1 cellular context compared by ENCODE assay signal in genomic region chr6:31952140-31952805, GRCh38.
TF ChIP-seq lines count a peak whose summit lies in the region.

No MANE protein-coding gene starts in this region.

TF ChIP-seq in HepG2, 621 proteins besides CTCF, POLR2A, EP300 and RAD21 (continued from another document and continues in another):
- TF ChIP-seq SOX5 (CRISPR knock-in tag; IDR thresholded peaks at IDR 0.05; ENCODE audit: borderline replicate concordance) = no peak
- TF ChIP-seq MXI1 (IDR thresholded peaks at IDR 0.05; ENCODE audit: borderline replicate concordance, low read depth, low read length) = no peak; the same call in 2 of the 3 replicates
- no peak for TF ChIP-seq ZNF879 (CRISPR knock-in tag; IDR thresholded peaks at IDR 0.05)
- TF ChIP-seq PHF20 (CRISPR knock-in tag; IDR thresholded peaks at IDR 0.05) = no peak
- TF ChIP-seq, protein P1, sequence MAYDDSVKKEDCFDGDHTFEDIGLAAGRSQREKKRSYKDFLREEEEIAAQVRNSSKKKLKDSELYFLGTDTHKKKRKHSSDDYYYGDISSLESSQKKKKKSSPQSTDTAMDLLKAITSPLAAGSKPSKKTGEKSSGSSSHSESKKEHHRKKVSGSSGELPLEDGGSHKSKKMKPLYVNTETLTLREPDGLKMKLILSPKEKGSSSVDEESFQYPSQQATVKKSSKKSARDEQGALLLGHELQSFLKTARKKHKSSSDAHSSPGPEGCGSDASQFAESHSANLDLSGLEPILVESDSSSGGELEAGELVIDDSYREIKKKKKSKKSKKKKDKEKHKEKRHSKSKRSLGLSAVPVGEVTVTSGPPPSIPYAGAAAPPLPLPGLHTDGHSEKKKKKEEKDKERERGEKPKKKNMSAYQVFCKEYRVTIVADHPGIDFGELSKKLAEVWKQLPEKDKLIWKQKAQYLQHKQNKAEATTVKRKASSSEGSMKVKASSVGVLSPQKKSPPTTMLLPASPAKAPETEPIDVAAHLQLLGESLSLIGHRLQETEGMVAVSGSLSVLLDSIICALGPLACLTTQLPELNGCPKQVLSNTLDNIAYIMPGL (CRISPR knock-in tag; IDR thresholded peaks at IDR 0.05; ENCODE audit: borderline replicate concordance in 1 of 2, low read depth in 1 of 2) = peak in 1 of 2 experiments; percentile 49; a peak in 2 of 4 replicates
- 0 out of 2 replicates have a peak, but pooled peaks have one; percentile 23 for TF ChIP-seq SIX4 (CRISPR knock-in tag; IDR thresholded peaks at IDR 0.05)
- no peak for TF ChIP-seq PHF5A (CRISPR knock-in tag; IDR thresholded peaks at IDR 0.05; ENCODE audit: low read depth, unreplicated experiment)
- no peak for TF ChIP-seq GLMP (CRISPR knock-in tag; IDR thresholded peaks at IDR 0.05; ENCODE audit: borderline replicate concordance)
- TF ChIP-seq PAWR (CRISPR knock-in tag; IDR thresholded peaks at IDR 0.05; ENCODE audit: borderline replicate concordance) = no peak
- TF ChIP-seq ZNF7 (CRISPR knock-in tag; IDR thresholded peaks at IDR 0.05) = no peak
- no peak for TF ChIP-seq CENPX (CRISPR knock-in tag; IDR thresholded peaks at IDR 0.05)
- TF ChIP-seq, protein P2, sequence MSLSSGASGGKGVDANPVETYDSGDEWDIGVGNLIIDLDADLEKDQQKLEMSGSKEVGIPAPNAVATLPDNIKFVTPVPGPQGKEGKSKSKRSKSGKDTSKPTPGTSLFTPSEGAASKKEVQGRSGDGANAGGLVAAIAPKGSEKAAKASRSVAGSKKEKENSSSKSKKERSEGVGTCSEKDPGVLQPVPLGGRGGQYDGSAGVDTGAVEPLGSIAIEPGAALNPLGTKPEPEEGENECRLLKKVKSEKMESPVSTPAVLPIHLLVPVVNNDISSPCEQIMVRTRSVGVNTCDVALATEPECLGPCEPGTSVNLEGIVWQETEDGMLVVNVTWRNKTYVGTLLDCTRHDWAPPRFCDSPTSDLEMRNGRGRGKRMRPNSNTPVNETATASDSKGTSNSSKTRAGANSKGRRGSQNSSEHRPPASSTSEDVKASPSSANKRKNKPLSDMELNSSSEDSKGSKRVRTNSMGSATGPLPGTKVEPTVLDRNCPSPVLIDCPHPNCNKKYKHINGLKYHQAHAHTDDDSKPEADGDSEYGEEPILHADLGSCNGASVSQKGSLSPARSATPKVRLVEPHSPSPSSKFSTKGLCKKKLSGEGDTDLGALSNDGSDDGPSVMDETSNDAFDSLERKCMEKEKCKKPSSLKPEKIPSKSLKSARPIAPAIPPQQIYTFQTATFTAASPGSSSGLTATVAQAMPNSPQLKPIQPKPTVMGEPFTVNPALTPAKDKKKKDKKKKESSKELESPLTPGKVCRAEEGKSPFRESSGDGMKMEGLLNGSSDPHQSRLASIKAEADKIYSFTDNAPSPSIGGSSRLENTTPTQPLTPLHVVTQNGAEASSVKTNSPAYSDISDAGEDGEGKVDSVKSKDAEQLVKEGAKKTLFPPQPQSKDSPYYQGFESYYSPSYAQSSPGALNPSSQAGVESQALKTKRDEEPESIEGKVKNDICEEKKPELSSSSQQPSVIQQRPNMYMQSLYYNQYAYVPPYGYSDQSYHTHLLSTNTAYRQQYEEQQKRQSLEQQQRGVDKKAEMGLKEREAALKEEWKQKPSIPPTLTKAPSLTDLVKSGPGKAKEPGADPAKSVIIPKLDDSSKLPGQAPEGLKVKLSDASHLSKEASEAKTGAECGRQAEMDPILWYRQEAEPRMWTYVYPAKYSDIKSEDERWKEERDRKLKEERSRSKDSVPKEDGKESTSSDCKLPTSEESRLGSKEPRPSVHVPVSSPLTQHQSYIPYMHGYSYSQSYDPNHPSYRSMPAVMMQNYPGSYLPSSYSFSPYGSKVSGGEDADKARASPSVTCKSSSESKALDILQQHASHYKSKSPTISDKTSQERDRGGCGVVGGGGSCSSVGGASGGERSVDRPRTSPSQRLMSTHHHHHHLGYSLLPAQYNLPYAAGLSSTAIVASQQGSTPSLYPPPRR (CRISPR knock-in tag; IDR thresholded peaks at IDR 0.05; ENCODE audit: borderline replicate concordance) = no peak
- peak; percentile 40; the same call in 1 of the 2 replicates for TF ChIP-seq ZNF331 (CRISPR knock-in tag; IDR thresholded peaks at IDR 0.05)
- TF ChIP-seq NR2F6 (IDR thresholded peaks at IDR 0.05) = no peak
- 0 out of 2 replicates have a peak, but pooled peaks have one; percentile 11 for TF ChIP-seq NR2F6 (CRISPR knock-in tag; IDR thresholded peaks at IDR 0.05)
- no peak for TF ChIP-seq REXO4 (CRISPR knock-in tag; IDR thresholded peaks at IDR 0.05; ENCODE audit: borderline replicate concordance)
- no peak for TF ChIP-seq CAMTA2 (CRISPR knock-in tag; IDR thresholded peaks at IDR 0.05; ENCODE audit: borderline replicate concordance)
- no peak for TF ChIP-seq ZNF317 (CRISPR knock-in tag; IDR thresholded peaks at IDR 0.05)
- TF ChIP-seq CCAR2 (optimal IDR thresholded peaks at IDR 0.05; ENCODE audit: low read depth, low read length) = no peak
- TF ChIP-seq, protein P3, sequence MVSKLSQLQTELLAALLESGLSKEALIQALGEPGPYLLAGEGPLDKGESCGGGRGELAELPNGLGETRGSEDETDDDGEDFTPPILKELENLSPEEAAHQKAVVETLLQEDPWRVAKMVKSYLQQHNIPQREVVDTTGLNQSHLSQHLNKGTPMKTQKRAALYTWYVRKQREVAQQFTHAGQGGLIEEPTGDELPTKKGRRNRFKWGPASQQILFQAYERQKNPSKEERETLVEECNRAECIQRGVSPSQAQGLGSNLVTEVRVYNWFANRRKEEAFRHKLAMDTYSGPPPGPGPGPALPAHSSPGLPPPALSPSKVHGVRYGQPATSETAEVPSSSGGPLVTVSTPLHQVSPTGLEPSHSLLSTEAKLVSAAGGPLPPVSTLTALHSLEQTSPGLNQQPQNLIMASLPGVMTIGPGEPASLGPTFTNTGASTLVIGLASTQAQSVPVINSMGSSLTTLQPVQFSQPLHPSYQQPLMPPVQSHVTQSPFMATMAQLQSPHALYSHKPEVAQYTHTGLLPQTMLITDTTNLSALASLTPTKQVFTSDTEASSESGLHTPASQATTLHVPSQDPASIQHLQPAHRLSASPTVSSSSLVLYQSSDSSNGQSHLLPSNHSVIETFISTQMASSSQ (IDR thresholded peaks at IDR 0.05; ENCODE audit: low read depth) = no peak
- TF ChIP-seq, protein P3 (CRISPR knock-in tag; IDR thresholded peaks at IDR 0.05; ENCODE audit: borderline replicate concordance) = no peak
- no peak for TF ChIP-seq DPF2 (CRISPR knock-in tag; IDR thresholded peaks at IDR 0.05; ENCODE audit: borderline replicate concordance, low read depth)
- TF ChIP-seq MEF2D (CRISPR knock-in tag; IDR thresholded peaks at IDR 0.05) = no peak
- TF ChIP-seq SNRNP70 (IDR thresholded peaks at IDR 0.05; ENCODE audit: low read depth, low read length) = no peak
- TF ChIP-seq ZNF737 (CRISPR knock-in tag; IDR thresholded peaks at IDR 0.05; ENCODE audit: borderline replicate concordance) = no peak
- no peak for TF ChIP-seq TOE1 (CRISPR knock-in tag; IDR thresholded peaks at IDR 0.05)
- TF ChIP-seq ZNF121 (CRISPR knock-in tag; IDR thresholded peaks at IDR 0.05) = no peak
- TF ChIP-seq NFRKB (IDR thresholded peaks at IDR 0.05) = no peak
- no peak for TF ChIP-seq CENPBD1 (CRISPR knock-in tag; IDR thresholded peaks at IDR 0.05; ENCODE audit: borderline replicate concordance, low read depth)
- TF ChIP-seq HNF4G (IDR thresholded peaks at IDR 0.05; ENCODE audit: borderline replicate concordance, low read depth, low read length) = no peak
- TF ChIP-seq HNF4G (CRISPR knock-in tag; IDR thresholded peaks at IDR 0.05; ENCODE audit: borderline replicate concordance, low read depth) = no peak
- TF ChIP-seq, protein P4, sequence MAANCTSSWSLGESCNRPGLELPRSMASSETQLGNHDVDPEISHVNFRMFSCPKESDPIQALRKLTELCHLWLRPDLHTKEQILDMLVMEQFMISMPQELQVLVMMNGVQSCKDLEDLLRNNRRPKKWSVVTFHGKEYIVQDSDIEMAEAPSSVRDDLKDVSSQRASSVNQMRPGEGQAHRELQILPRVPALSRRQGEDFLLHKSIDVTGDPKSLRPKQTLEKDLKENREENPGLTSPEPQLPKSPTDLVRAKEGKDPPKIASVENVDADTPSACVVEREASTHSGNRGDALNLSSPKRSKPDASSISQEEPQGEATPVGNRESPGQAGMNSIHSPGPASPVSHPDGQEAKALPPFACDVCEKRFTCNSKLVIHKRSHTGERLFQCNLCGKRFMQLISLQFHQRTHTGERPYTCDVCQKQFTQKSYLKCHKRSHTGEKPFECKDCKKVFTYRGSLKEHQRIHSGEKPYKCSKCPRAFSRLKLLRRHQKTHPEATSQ (CRISPR knock-in tag; IDR thresholded peaks at IDR 0.05; ENCODE audit: borderline replicate concordance) = no peak
- TF ChIP-seq ZNF143 (CRISPR knock-in tag; IDR thresholded peaks at IDR 0.05) = no peak
- no peak for TF ChIP-seq FOXA3 (CRISPR knock-in tag; IDR thresholded peaks at IDR 0.05)
- no peak for TF ChIP-seq HNRNPK (IDR thresholded peaks at IDR 0.05; ENCODE audit: low read depth, low read length, poor library complexity, severe bottlenecking)
- 0 out of 2 replicates have a peak, but pooled peaks have one; percentile 57 for TF ChIP-seq TARDBP (CRISPR knock-in tag; IDR thresholded peaks at IDR 0.05)
- no peak for TF ChIP-seq ZSCAN20 (CRISPR knock-in tag; IDR thresholded peaks at IDR 0.05; ENCODE audit: borderline replicate concordance)
- TF ChIP-seq, protein P5, sequence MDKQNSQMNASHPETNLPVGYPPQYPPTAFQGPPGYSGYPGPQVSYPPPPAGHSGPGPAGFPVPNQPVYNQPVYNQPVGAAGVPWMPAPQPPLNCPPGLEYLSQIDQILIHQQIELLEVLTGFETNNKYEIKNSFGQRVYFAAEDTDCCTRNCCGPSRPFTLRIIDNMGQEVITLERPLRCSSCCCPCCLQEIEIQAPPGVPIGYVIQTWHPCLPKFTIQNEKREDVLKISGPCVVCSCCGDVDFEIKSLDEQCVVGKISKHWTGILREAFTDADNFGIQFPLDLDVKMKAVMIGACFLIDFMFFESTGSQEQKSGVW (CRISPR knock-in tag; IDR thresholded peaks at IDR 0.05; ENCODE audit: borderline replicate concordance) = no peak
- TF ChIP-seq CHD2 (IDR thresholded peaks at IDR 0.05; ENCODE audit: low read depth, low read length) = no peak
- TF ChIP-seq ISL2 (CRISPR knock-in tag; IDR thresholded peaks at IDR 0.05) = peak; percentile 37; the same call in 1 of the 2 replicates
- no peak for TF ChIP-seq ZNF230 (CRISPR knock-in tag; IDR thresholded peaks at IDR 0.05)
- no peak for TF ChIP-seq GATA4 (IDR thresholded peaks at IDR 0.05; ENCODE audit: borderline replicate concordance, low read depth)
- TF ChIP-seq, protein P6, sequence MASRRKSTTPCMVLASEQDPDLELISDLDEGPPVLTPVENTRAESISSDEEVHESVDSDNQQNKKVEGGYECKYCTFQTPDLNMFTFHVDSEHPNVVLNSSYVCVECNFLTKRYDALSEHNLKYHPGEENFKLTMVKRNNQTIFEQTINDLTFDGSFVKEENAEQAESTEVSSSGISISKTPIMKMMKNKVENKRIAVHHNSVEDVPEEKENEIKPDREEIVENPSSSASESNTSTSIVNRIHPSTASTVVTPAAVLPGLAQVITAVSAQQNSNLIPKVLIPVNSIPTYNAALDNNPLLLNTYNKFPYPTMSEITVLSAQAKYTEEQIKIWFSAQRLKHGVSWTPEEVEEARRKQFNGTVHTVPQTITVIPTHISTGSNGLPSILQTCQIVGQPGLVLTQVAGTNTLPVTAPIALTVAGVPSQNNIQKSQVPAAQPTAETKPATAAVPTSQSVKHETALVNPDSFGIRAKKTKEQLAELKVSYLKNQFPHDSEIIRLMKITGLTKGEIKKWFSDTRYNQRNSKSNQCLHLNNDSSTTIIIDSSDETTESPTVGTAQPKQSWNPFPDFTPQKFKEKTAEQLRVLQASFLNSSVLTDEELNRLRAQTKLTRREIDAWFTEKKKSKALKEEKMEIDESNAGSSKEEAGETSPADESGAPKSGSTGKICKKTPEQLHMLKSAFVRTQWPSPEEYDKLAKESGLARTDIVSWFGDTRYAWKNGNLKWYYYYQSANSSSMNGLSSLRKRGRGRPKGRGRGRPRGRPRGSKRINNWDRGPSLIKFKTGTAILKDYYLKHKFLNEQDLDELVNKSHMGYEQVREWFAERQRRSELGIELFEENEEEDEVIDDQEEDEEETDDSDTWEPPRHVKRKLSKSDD (CRISPR knock-in tag; IDR thresholded peaks at IDR 0.05; ENCODE audit: low read depth) = no peak
